20 cellular contexts compared by ENCODE assay signal in the genomic region with DNA sequence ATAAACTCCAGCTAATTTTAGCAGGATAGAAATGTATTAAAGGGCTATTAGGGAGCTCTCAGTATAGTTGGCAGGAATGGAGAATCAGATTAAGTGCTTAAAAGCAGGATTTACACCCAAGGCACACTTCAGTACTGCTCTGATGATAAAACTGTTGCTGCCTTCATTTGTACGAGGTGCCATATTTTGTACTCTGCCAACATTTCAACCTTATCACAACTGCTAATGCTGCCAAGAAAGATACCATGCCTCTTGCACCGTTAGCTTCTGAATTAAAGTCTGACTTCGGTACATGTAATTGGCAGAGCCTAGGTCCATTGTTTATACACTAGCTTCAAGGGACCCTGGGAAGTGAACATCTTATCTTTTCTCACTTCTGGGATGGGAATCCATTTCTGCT.
DNase-seq lines count a peak whose midpoint lies in the region; ATAC-seq and TF ChIP-seq lines count a peak whose summit lies in the region.
"Had no signal": no experiment of that assay in that cellular context is flagged by ENCODE, and none has a peak within 500 bp of the region (broad histone marks: within the 10 kb centered on the region; RNA-seq: fewer than 3 reads in every experiment).

No MANE protein-coding gene starts in this region.

- ATAC-seq in Right ventricle myocardium inferior = peak; percentile 97
- ATAC-seq in left ventricle myocardium superior = peak; percentile 99
- ATAC-seq: CD8-positive, alpha-beta T cell had no signal

- no peak overlapping the region for H3K14ac ChIP-seq in H9 (ENCODE audit: insufficient read depth, low read length)

- H3K4me1 Mint-ChIP-seq in H9 = peaks cover 26 to 27% of the 10 kb centered on the region in 2 experiments
- no peaks in the 10 kb centered on the region for H3K4me1 Mint-ChIP-seq in activated T-cell treated with anti-CD3 and anti-CD28 coated beads, Interleukin-2, amount 50 U/mL, for 24 hours (ENCODE audit: low read depth)
- H3K4me1 Mint-ChIP-seq: B cell; CD4-positive, CD25-positive, alpha-beta regulatory T cell had no signal

- no peak overlapping the region for H2AK5ac ChIP-seq in H9 (ENCODE audit: insufficient read length, low read length)

- H3K4me2 ChIP-seq in H9 (ENCODE audit: insufficient read depth, insufficient read length, low read length) = no peak overlapping the region
- H3K4me2 ChIP-seq: BLaER1 had no signal

- H3K79me1 ChIP-seq in H9 (ENCODE audit: insufficient read depth, low read depth, low read length, poor library complexity, severe bottlenecking) = no peaks in the 10 kb centered on the region

- H3K9me3 ChIP-seq in right atrium auricular region (no peaks in the 10 kb centered on the region), H9 (ENCODE audit: control insufficient read depth, low read depth, low read length) (no peaks in the 10 kb centered on the region)
- H3K9me3 ChIP-seq: BLaER1, Caco-2 had no signal

- H2BK12ac ChIP-seq in H9 (ENCODE audit: insufficient read length, low read depth, low read length) = no peak overlapping the region

- H3K4me1 ChIP-seq in right atrium auricular region (peaks cover 0 to 7% of the 10 kb centered on the region in 2 donors), H9 (ENCODE audit: insufficient read depth, low read length) (no peaks in the 10 kb centered on the region; the same call in 1 of the 2 replicates)
- H3K4me1 ChIP-seq: BLaER1, Caco-2 had no signal

- no peaks in the 10 kb centered on the region for H3K79me2 ChIP-seq in H9 (ENCODE audit: insufficient read depth, low read length)

- H4K8ac ChIP-seq in H9 (replicated peaks; ENCODE audit: insufficient read length, low read depth, low read length) = no peak overlapping the region

- whole genome bisulfite sequencing in H9 (ENCODE audit: extremely low coverage, insufficient read length, low lambda C conversion rate) = no CpG with 5 or more reads among the region's 3 CpGs

- TF ChIP-seq CTCF in right atrium auricular region (IDR thresholded peaks at IDR 0.05) (no peak), H9 (conservative IDR thresholded peaks at IDR 0.05) (no peak)

- no peak overlapping the region for H3K4ac ChIP-seq in H9 (ENCODE audit: low read depth, low read length)

- H3K36me3 ChIP-seq in right atrium auricular region = no peaks in the 10 kb centered on the region
- H3K36me3 ChIP-seq: BLaER1 had no signal

- H2AFZ ChIP-seq in H9 (ENCODE audit: low read length) = no peak overlapping the region

- no peak overlapping the region for H4K91ac ChIP-seq in H9 (ENCODE audit: insufficient read length, low read depth, low read length)

- no peak overlapping the region for H2BK20ac ChIP-seq in H9 (ENCODE audit: low read depth, low read length, poor library complexity, severe bottlenecking)

- no peak overlapping the region for H3K27ac Mint-ChIP-seq in H9
- H3K27ac Mint-ChIP-seq in activated T-cell treated with anti-CD3 and anti-CD28 coated beads, Interleukin-2, amount 50 U/mL, for 24 hours = no peak overlapping the region
- H3K27ac Mint-ChIP-seq: B cell; CD4-positive, CD25-positive, alpha-beta regulatory T cell; CD8-positive, alpha-beta T cell had no signal

- intact Hi-C loops in Right ventricle myocardium inferior (cut with DNase I) (loop anchor here (1.0 to 5.0 kb wide), 3 partner anchors 237 to 572 kb away; no protein-coding TSS in a partner anchor), left ventricle myocardium superior (cut with micrococcal nuclease) (no loop called here)

- H3K27me3 ChIP-seq in right atrium auricular region (no peaks in the 10 kb centered on the region), H9 (ENCODE audit: insufficient read depth, low read length) (no peaks in the 10 kb centered on the region)
- H3K27me3 ChIP-seq: BLaER1 had no signal

- H4K20me1 ChIP-seq in H9 (ENCODE audit: control insufficient read depth, insufficient read depth, insufficient read length) = no peaks in the 10 kb centered on the region
- H4K20me1 ChIP-seq: BLaER1 had no signal

- H3K4me3 ChIP-seq in right atrium auricular region = no peak overlapping the region
- H3K4me3 ChIP-seq: BLaER1 had no signal

- H4K5ac ChIP-seq in H9 (ENCODE audit: insufficient read length, low read depth, low read length) = no peak overlapping the region

- H2BK5ac ChIP-seq in H9 (ENCODE audit: insufficient read length, low read length) = peak overlapping the region; percentile 29

- H3K9me3 Mint-ChIP-seq in H9 = peaks cover 0 to 6% of the 10 kb centered on the region in 2 experiments; a peak in 2 of 5 replicates
- peaks cover 11% of the 10 kb centered on the region for H3K9me3 Mint-ChIP-seq in activated T-cell treated with anti-CD3 and anti-CD28 coated beads, Interleukin-2, amount 50 U/mL, for 24 hours

- H3K56ac ChIP-seq in H9 (ENCODE audit: insufficient read length, low read depth, low read length) = no peak overlapping the region

- H2BK15ac ChIP-seq in H9 (ENCODE audit: low read depth, low read length) = no peak overlapping the region

- H3K18ac ChIP-seq in H9 (ENCODE audit: insufficient read length, low read depth, low read length) = no peak overlapping the region

- peaks cover 0 to 15% (median 0%) of the 10 kb centered on the region in 3 experiments; a peak in 1 of 7 replicates for H3K36me3 Mint-ChIP-seq in H9 (ENCODE audit: insufficient read depth in 1 of 3, low read depth in 3 of 3)
- no peaks in the 10 kb centered on the region for H3K36me3 Mint-ChIP-seq in activated T-cell treated with anti-CD3 and anti-CD28 coated beads, Interleukin-2, amount 50 U/mL, for 24 hours (ENCODE audit: low read depth)
- H3K36me3 Mint-ChIP-seq: CD4-positive, CD25-positive, alpha-beta regulatory T cell; CD8-positive, alpha-beta T cell had no signal

- no peak overlapping the region for H2BK120ac ChIP-seq in H9 (ENCODE audit: low read depth, low read length, poor library complexity, severe bottlenecking)

- no peak for DNase-seq in Right ventricle myocardium inferior (ENCODE audit: missing footprints)
- DNase-seq in right atrium auricular region (ENCODE audit: low spot score) = no peak
- peak; percentile 28 for DNase-seq in D341Med (ENCODE audit: low spot score)
- DNase-seq in H9 = no peak
- DNase-seq in left ventricle myocardium superior = no peak
- DNase-seq in epidermal melanocyte (ENCODE audit: insufficient read length, low spot score) = no peak
- no peak for DNase-seq in activated T-cell treated with anti-CD3 and anti-CD28 coated beads, Interleukin-2, amount 50 U/mL, for 24 hours
- no peak for DNase-seq in NCI-H774 (lab: John Stamatoyannopoulos, UW)
- DNase-seq: Caco-2; CD4-positive, CD25-positive, alpha-beta regulatory T cell; CD8-positive, alpha-beta T cell; DMS53; DMS79 treated with DMSO at 0.1 percent for 48 hours; GF-D8; GOT3; HCEC 1CT had no signal

- H3K27ac ChIP-seq in right atrium auricular region (no peak overlapping the region), H9 (ENCODE audit: insufficient read length, low read depth, low read length) (no peak overlapping the region)
- H3K27ac ChIP-seq: 22Rv1, BLaER1, C4-2B had no signal

- no peak overlapping the region for H3T11ph ChIP-seq in H9 (ENCODE audit: low read length)

- no peak overlapping the region for H3K4me3 Mint-ChIP-seq in H9
- H3K4me3 Mint-ChIP-seq in activated T-cell treated with anti-CD3 and anti-CD28 coated beads, Interleukin-2, amount 50 U/mL, for 24 hours = no peak overlapping the region
- H3K4me3 Mint-ChIP-seq: B cell; CD4-positive, CD25-positive, alpha-beta regulatory T cell; CD8-positive, alpha-beta T cell had no signal

- no peaks in the 10 kb centered on the region for H3K23me2 ChIP-seq in H9 (ENCODE audit: insufficient read length, low read depth, low read length, poor library complexity, severe bottlenecking)

- H3K27me3 Mint-ChIP-seq in H9 (ENCODE audit: low read depth) = no peaks in the 10 kb centered on the region
- no peaks in the 10 kb centered on the region for H3K27me3 Mint-ChIP-seq in activated T-cell treated with anti-CD3 and anti-CD28 coated beads, Interleukin-2, amount 50 U/mL, for 24 hours
- H3K27me3 Mint-ChIP-seq: B cell; CD4-positive, CD25-positive, alpha-beta regulatory T cell had no signal

- no peak overlapping the region for H3K23ac ChIP-seq in H9 (ENCODE audit: insufficient read length, low read depth, low read length)

- H3K9ac ChIP-seq in H9 (ENCODE audit: extremely low read depth, insufficient read length, low read length) = no peak overlapping the region
- H3K9ac ChIP-seq: BLaER1 had no signal
